In the genomic region with DNA sequence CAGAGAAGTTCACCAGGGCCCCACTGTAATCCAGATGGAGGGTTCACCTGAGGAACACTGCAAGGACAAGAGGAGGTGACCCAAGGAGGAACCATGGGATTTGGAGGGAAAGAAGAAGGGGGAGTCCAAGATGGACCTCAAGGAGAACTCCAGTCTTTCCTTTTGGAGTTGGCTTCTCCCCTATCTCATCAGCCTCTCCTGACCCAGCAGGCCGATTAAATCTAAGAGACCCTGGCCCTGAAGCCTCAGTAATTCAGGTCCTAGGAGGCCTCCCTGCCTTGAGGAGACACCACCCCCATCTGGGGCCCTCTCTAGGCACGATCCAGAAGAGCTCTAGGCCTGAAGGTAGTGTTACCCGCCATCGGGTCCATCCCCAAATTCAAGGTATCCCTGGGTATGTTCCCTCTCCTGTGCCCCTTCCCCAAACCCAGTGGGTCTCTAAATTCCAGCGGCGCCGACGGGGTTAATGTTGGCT, we compare ENCODE assay signal across 10 cellular contexts. TPM values are rescaled to one million over a fixed set of nuclear protein-coding genes. Genes with fewer than 3 reads are reported as not detected.
DNase-seq lines count a peak whose midpoint lies in the region; ATAC-seq, FAIRE-seq and TF ChIP-seq lines count a peak whose summit lies in the region.
"Had no signal": no experiment of that assay in that cellular context is flagged by ENCODE, and none has a peak within 500 bp of the region (broad histone marks: within the 10 kb centered on the region; RNA-seq: fewer than 3 reads in every experiment).

No MANE protein-coding gene starts in this region.

- no peak for FAIRE-seq in astrocyte (lab: Jason Lieb, UNC)

- H3K4me3 ChIP-seq in astrocyte (ENCODE audit: insufficient read depth, low read depth, low read length) (no peak overlapping the region), thymus (ENCODE audit: low read length) (peak overlapping the region; percentile 44)

- H3K27ac ChIP-seq in astrocyte (ENCODE audit: low read depth, low read length) (no peak overlapping the region), thymus (ENCODE audit: low read depth) (no peak overlapping the region)

- H3K79me2 ChIP-seq in astrocyte (ENCODE audit: insufficient read depth, low read length) = no peaks in the 10 kb centered on the region

- H3K9me3 ChIP-seq in astrocyte (ENCODE audit: insufficient read depth, low read depth, low read length) (no peaks in the 10 kb centered on the region), thymus (ENCODE audit: control insufficient read depth) (no peaks in the 10 kb centered on the region)

- H3K4me1 Mint-ChIP-seq in activated naive CD4-positive, alpha-beta T cell treated with anti-CD3 and anti-CD28 coated beads, Interleukin-2, amount 50 U/mL, for 24 hours = peaks cover 71% of the 10 kb centered on the region
- peaks cover 26% of the 10 kb centered on the region for H3K4me1 Mint-ChIP-seq in astrocyte (ENCODE audit: low read depth, unreplicated experiment)
- H3K4me1 Mint-ChIP-seq in mesothelial cell of epicardium = peaks cover 21% of the 10 kb centered on the region

- peaks cover 7% of the 10 kb centered on the region for H3K4me1 ChIP-seq in astrocyte (ENCODE audit: insufficient read depth, low read length)
- H3K4me1 ChIP-seq in thymus (ENCODE audit: control insufficient read depth, insufficient read depth, low read length) = peaks cover 28% of the 10 kb centered on the region

- H3K4me2 ChIP-seq in astrocyte (ENCODE audit: low read length) = peak overlapping the region; percentile 78

- H3K27me3 ChIP-seq in astrocyte (ENCODE audit: insufficient read depth, low read length) = peaks cover 45% of the 10 kb centered on the region
- no peaks in the 10 kb centered on the region for H3K27me3 ChIP-seq in thymus (ENCODE audit: control insufficient read depth, insufficient read depth)

- peak overlapping the region; percentile 85 for H3K4me3 Mint-ChIP-seq in activated naive CD4-positive, alpha-beta T cell treated with anti-CD3 and anti-CD28 coated beads, Interleukin-2, amount 50 U/mL, for 24 hours
- H3K4me3 Mint-ChIP-seq in astrocyte (ENCODE audit: unreplicated experiment) (peak overlapping the region; percentile 40), mesothelial cell of epicardium (peak overlapping the region; percentile 32)

- ATAC-seq in GM18858 (IDR thresholded peaks at IDR 0.05; ENCODE audit: unreplicated experiment) (no peak), GM21381 (IDR thresholded peaks at IDR 0.05; ENCODE audit: unreplicated experiment) (no peak)

- peak overlapping the region; percentile 95 for H3K27ac Mint-ChIP-seq in activated naive CD4-positive, alpha-beta T cell treated with anti-CD3 and anti-CD28 coated beads, Interleukin-2, amount 50 U/mL, for 24 hours
- no peak overlapping the region for H3K27ac Mint-ChIP-seq in astrocyte (ENCODE audit: unreplicated experiment)
- no peak overlapping the region for H3K27ac Mint-ChIP-seq in mesothelial cell of epicardium

- no peaks in the 10 kb centered on the region for H3K36me3 ChIP-seq in astrocyte (ENCODE audit: insufficient read depth, low read length)
- H3K36me3 ChIP-seq in thymus (ENCODE audit: control insufficient read depth, insufficient read depth) = no peaks in the 10 kb centered on the region

- no peaks in the 10 kb centered on the region for H3K9me3 Mint-ChIP-seq in activated naive CD4-positive, alpha-beta T cell treated with anti-CD3 and anti-CD28 coated beads, Interleukin-2, amount 50 U/mL, for 24 hours
- H3K9me3 Mint-ChIP-seq in astrocyte (ENCODE audit: unreplicated experiment) = peaks cover 2% of the 10 kb centered on the region
- no peaks in the 10 kb centered on the region for H3K9me3 Mint-ChIP-seq in mesothelial cell of epicardium

- H3K9ac ChIP-seq in astrocyte (ENCODE audit: low read length) = no peak overlapping the region

- no peak overlapping the region for H2AFZ ChIP-seq in astrocyte (ENCODE audit: low read depth, low read length)

- no peaks in the 10 kb centered on the region for H3K36me3 Mint-ChIP-seq in activated naive CD4-positive, alpha-beta T cell treated with anti-CD3 and anti-CD28 coated beads, Interleukin-2, amount 50 U/mL, for 24 hours
- H3K36me3 Mint-ChIP-seq in astrocyte (ENCODE audit: low read depth, unreplicated experiment) (no peaks in the 10 kb centered on the region), mesothelial cell of epicardium (no peaks in the 10 kb centered on the region)

- no peak for DNase-seq in activated naive CD4-positive, alpha-beta T cell treated with Interleukin-2 at 50 U/mL for 16 hours
- DNase-seq in astrocyte (ENCODE audit: low read depth) = no peak
- DNase-seq in mesothelial cell of epicardium (ENCODE audit: low spot score in 2 of 2, unreplicated experiment in 2 of 2) = no peak
- no peak for DNase-seq in NCI-H2196 (lab: John Stamatoyannopoulos, UW; ENCODE audit: unreplicated experiment)
- DNase-seq: NCI-H1694, occipital lobe had no signal

- no peaks in the 10 kb centered on the region for H3K27me3 Mint-ChIP-seq in activated naive CD4-positive, alpha-beta T cell treated with anti-CD3 and anti-CD28 coated beads, Interleukin-2, amount 50 U/mL, for 24 hours
- H3K27me3 Mint-ChIP-seq in astrocyte (ENCODE audit: low read depth, unreplicated experiment) (peaks cover 25% of the 10 kb centered on the region), mesothelial cell of epicardium (ENCODE audit: low read depth) (peaks cover 68% of the 10 kb centered on the region)

- no peaks in the 10 kb centered on the region for H4K20me1 ChIP-seq in astrocyte (ENCODE audit: insufficient read depth, low read length)

- TF ChIP-seq CTCF in astrocyte (IDR thresholded peaks at IDR 0.05; ENCODE audit: insufficient read depth, low read depth, low read length) (no peak), mesothelial cell of epicardium (IDR thresholded peaks at IDR 0.05; ENCODE audit: unreplicated experiment) (no peak)

- 22% methylated on average over 8 of the region's 8 CpGs for WGBS in thymus

RNA-seq across cellular contexts. Expression of a gene that starts 15.1 kb away (rescaled TPM):
- total RNA-seq in astrocyte = 53.8 and 59.3 TPM in 2 replicates
- 46.3 to 50.6 TPM (median 46.5 TPM) in 3 replicates for total RNA-seq in mesothelial cell of epicardium
- polyA plus RNA-seq in thymus = 139 TPM

RNA-seq across cellular contexts. Expression of a gene that starts 49.3 kb away (rescaled TPM):
- total RNA-seq in astrocyte (277 and 325 TPM in 2 replicates), mesothelial cell of epicardium (1,547 to 1,604 TPM (median 1,586 TPM) in 3 replicates)
- polyA plus RNA-seq in thymus = 150 TPM

RNA-seq across cellular contexts. Expression of a gene that starts 54.7 kb away (rescaled TPM):
- total RNA-seq in astrocyte = 324 and 399 TPM in 2 replicates
- total RNA-seq in mesothelial cell of epicardium = 34.5 to 43.0 TPM (median 36.3 TPM) in 3 replicates
- polyA plus RNA-seq in thymus = 2.2 TPM

RNA-seq across cellular contexts. Expression of a gene that starts 59.4 kb away (rescaled TPM):
- 0.27 and 0.43 TPM in 2 replicates for total RNA-seq in astrocyte
- 0.42 to 0.68 TPM (median 0.51 TPM) in 3 replicates for total RNA-seq in mesothelial cell of epicardium
- polyA plus RNA-seq in thymus = 0.23 TPM

Comparison
In these comparisons a context has a peak if more than half of its experiments do, and no peak if none do; other contexts are left out.
1. H3K4me3 Mint-ChIP-seq: peak in every context shown above with its lines; median percentile 85 in activated naive CD4-positive, alpha-beta T cell treated with anti-CD3 and anti-CD28 coated beads, Interleukin-2, amount 50 U/mL, for 24 hours; 40 in astrocyte; 32 in mesothelial cell of epicardium.